In the genomic region with DNA sequence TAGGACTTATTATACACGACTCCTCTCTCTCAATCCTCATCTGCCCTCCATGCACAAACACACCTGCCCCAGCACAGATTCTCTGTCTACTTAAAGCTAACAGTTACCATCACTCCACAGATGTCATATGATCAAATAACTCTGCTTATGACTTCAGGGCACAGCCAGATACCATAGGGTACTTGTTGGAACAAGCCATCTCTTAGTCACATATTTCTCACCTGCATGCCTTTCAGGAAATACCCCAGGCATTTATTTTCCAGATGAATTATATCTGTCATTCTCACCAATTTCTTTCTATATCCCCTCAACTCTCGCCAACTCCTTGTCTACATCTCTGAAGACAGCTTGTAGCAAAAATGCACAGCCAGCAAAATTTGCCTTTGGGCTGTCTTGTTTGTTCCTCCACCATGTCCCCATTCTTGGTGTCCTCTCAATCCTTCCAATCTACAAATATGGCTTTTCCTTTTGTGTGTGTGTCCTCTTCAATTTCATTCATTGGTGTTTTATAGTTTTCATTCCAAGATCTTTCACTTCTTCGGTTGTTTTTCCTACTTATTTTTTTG, we compare ENCODE assay signal across 19 cellular contexts.
DNase-seq lines count a peak whose midpoint lies in the region; ATAC-seq and TF ChIP-seq lines count a peak whose summit lies in the region.
"Had no signal": no experiment of that assay in that cellular context is flagged by ENCODE, and none has a peak within 500 bp of the region (broad histone marks: within the 10 kb centered on the region; RNA-seq: fewer than 3 reads in every experiment).

No MANE protein-coding gene starts in this region.

- H3K4me1 ChIP-seq in RWPE2 (ENCODE audit: insufficient read depth, poor library complexity, severe bottlenecking) (peaks cover 10% of the 10 kb centered on the region), foreskin keratinocyte (peaks cover 30% of the 10 kb centered on the region)
- H3K4me1 ChIP-seq: BLaER1 had no signal

- peak; percentile 88 for ATAC-seq in RWPE2 (ENCODE audit: low read depth)
- ATAC-seq in foreskin keratinocyte = peak; percentile 93
- ATAC-seq in stimulated activated naive CD8-positive, alpha-beta T cell treated with anti-CD3 and anti-CD28 coated beads, Interleukin-15, amount 100 ng/mL, for 72 hours = no peak
- ATAC-seq: CD8-positive, alpha-beta T cell had no signal

- no peak overlapping the region for H3K4me3 ChIP-seq in RWPE2 (ENCODE audit: severe bottlenecking)
- H3K4me3 ChIP-seq: BLaER1 had no signal

- peaks cover 5 to 13% of the 10 kb centered on the region in 2 donors for H3K9me3 Mint-ChIP-seq in stimulated activated naive CD8-positive, alpha-beta T cell treated with anti-CD3 and anti-CD28 coated beads, Interleukin-15, amount 100 ng/mL, for 72 hours

- DNase-seq in DMS153 (lab: John Stamatoyannopoulos, UW) (peak; percentile 18), DMS153 treated with DMSO at 0.1 percent for 48 hours (lab: John Stamatoyannopoulos, UW; ENCODE audit: unreplicated experiment) (no peak), HPDE6-E6E7 (ENCODE audit: extremely low spot score) (peak; percentile 91), RWPE2 (ENCODE audit: low spot score) (no peak), foreskin keratinocyte (peak; percentile 87 to 96), DMS 273 (lab: John Stamatoyannopoulos, UW; ENCODE audit: unreplicated experiment) (no peak)
- no peak for DNase-seq in activated effector memory CD4-positive, alpha-beta T cell treated with Interleukin-2 at 50 U/mL for 16 hours
- no peak for DNase-seq in stimulated activated naive CD8-positive, alpha-beta T cell treated with anti-CD3 and anti-CD28 coated beads, Interleukin-15, amount 100 ng/mL, for 72 hours
- DNase-seq: CD8-positive, alpha-beta T cell; EL; HFFc6; NCI-H1417 treated with DMSO at 0.1 percent for 48 hours; NCI-H2029 treated with DMSO at 0.1 percent for 48 hours; NCI-H2227 treated with DMSO at 0.1 percent for 48 hours; NCI-H69; SIG-M5 had no signal

- no peaks in the 10 kb centered on the region for H3K36me3 ChIP-seq in RWPE2 (ENCODE audit: low read depth)
- H3K36me3 ChIP-seq: BLaER1 had no signal

- no peak overlapping the region for H3K4me3 Mint-ChIP-seq in stimulated activated naive CD8-positive, alpha-beta T cell treated with anti-CD3 and anti-CD28 coated beads, Interleukin-15, amount 100 ng/mL, for 72 hours
- H3K4me3 Mint-ChIP-seq: CD8-positive, alpha-beta T cell; HFFc6; IgD-negative memory B cell had no signal

- H3K4me1 Mint-ChIP-seq in stimulated activated naive CD8-positive, alpha-beta T cell treated with anti-CD3 and anti-CD28 coated beads, Interleukin-15, amount 100 ng/mL, for 72 hours = no peaks in the 10 kb centered on the region
- H3K4me1 Mint-ChIP-seq: IgD-negative memory B cell had no signal

- TF ChIP-seq CTCF in RWPE2 (IDR thresholded peaks at IDR 0.05; ENCODE audit: poor library complexity, severe bottlenecking) (no peak), foreskin keratinocyte (conservative IDR thresholded peaks at IDR 0.05) (no peak)

- H3K27ac ChIP-seq in RWPE2 (ENCODE audit: poor library complexity, severe bottlenecking) (peak overlapping the region; percentile 46), foreskin keratinocyte (peak overlapping the region; percentile 59)
- H3K27ac ChIP-seq: 22Rv1, BLaER1 had no signal

- peaks cover 36% of the 10 kb centered on the region for H3K27me3 Mint-ChIP-seq in stimulated activated naive CD8-positive, alpha-beta T cell treated with anti-CD3 and anti-CD28 coated beads, Interleukin-15, amount 100 ng/mL, for 72 hours

- H3K27me3 ChIP-seq in RWPE2 (ENCODE audit: insufficient read depth, poor library complexity, severe bottlenecking) = no peaks in the 10 kb centered on the region
- no peaks in the 10 kb centered on the region for H3K27me3 ChIP-seq in foreskin keratinocyte
- H3K27me3 ChIP-seq: BLaER1 had no signal

- no peak overlapping the region for H3K27ac Mint-ChIP-seq in stimulated activated naive CD8-positive, alpha-beta T cell treated with anti-CD3 and anti-CD28 coated beads, Interleukin-15, amount 100 ng/mL, for 72 hours
- H3K27ac Mint-ChIP-seq: CD8-positive, alpha-beta T cell; HFFc6; IgD-negative memory B cell had no signal

- no peaks in the 10 kb centered on the region for H3K9me3 ChIP-seq in RWPE2 (ENCODE audit: severe bottlenecking)

Comparison
In these comparisons a context has a peak if more than half of its experiments do, and no peak if none do; other contexts are left out.
1. DNase-seq: peak in DMS153 (single experiment), HPDE6-E6E7 (single experiment) and foreskin keratinocyte (2 of 2); none in DMS153 treated with DMSO at 0.1 percent for 48 hours (single experiment), RWPE2 (single experiment), DMS 273 (single experiment), activated effector memory CD4-positive, alpha-beta T cell treated with Interleukin-2 at 50 U/mL for 16 hours (single experiment) and stimulated activated naive CD8-positive, alpha-beta T cell treated with anti-CD3 and anti-CD28 coated beads, Interleukin-15, amount 100 ng/mL, for 72 hours (0 of 2).